8 cellular contexts compared by ENCODE assay signal in genomic region chr10:43140414-43140813, GRCh38. TPM values are rescaled to one million over a fixed set of nuclear protein-coding genes. Genes with fewer than 3 reads are reported as not detected.
A peak's percentile ranks its signal among the peaks of the same experiment; 100 is the strongest.
DNase-seq lines count a peak whose midpoint lies in the region; ATAC-seq, FAIRE-seq and TF ChIP-seq lines count a peak whose summit lies in the region.

No MANE protein-coding gene starts in this region.

- H3K9me3 Mint-ChIP-seq in activated T-cell treated with anti-CD3 and anti-CD28 coated beads, Interleukin-2, amount 50 U/mL, for 72 hours: no peaks in the 10 kb centered on the region

- H3K4me1 ChIP-seq in hepatocyte (ENCODE audit: insufficient read depth) (peaks cover 12% of the 10 kb centered on the region), pancreas (peaks cover 0 to 20% (median 0%) of the 10 kb centered on the region in 3 donors), body of pancreas (peaks cover 17% of the 10 kb centered on the region)

- H3K4me3 ChIP-seq in hepatocyte (no peak overlapping the region), pancreas (no peak overlapping the region), body of pancreas (no peak overlapping the region)

- H3K9me2 ChIP-seq in hepatocyte (replicated peaks; ENCODE audit: insufficient read depth): no peaks in the 10 kb centered on the region

- H4K20me1 ChIP-seq in hepatocyte (ENCODE audit: insufficient read depth, poor library complexity, severe bottlenecking): peaks cover 13% of the 10 kb centered on the region

- intact Hi-C loops in pancreas (cut with DNase I) (no loop called here), body of pancreas (cut with DNase I) (no loop called here)

- peak overlapping the region; percentile 85 to 92 for H3K4me3 Mint-ChIP-seq in activated T-cell treated with anti-CD3 and anti-CD28 coated beads, Interleukin-2, amount 50 U/mL, for 72 hours

- TF ChIP-seq POLR2A in body of pancreas (IDR thresholded peaks at IDR 0.05): peak in 1 of 3 donors; percentile 52

- no peak for FAIRE-seq in pancreas (lab: Jason Lieb, UNC)

- H3K27ac Mint-ChIP-seq in activated T-cell treated with anti-CD3 and anti-CD28 coated beads, Interleukin-2, amount 50 U/mL, for 72 hours: peak overlapping the region; percentile 91

- H3K36me3 ChIP-seq in hepatocyte (replicated peaks; ENCODE audit: insufficient read depth, low read depth) (no peaks in the 10 kb centered on the region), pancreas (no peaks in the 10 kb centered on the region), body of pancreas (replicated peaks in 1 of 2; ENCODE audit: insufficient read depth in 1 of 2, low read depth in 2 of 2) (no peaks in the 10 kb centered on the region)

- peak overlapping the region; percentile 76 for H3K4me2 ChIP-seq in hepatocyte

- peaks cover 16 to 23% of the 10 kb centered on the region in 2 donors for H3K36me3 Mint-ChIP-seq in activated T-cell treated with anti-CD3 and anti-CD28 coated beads, Interleukin-2, amount 50 U/mL, for 72 hours (ENCODE audit: insufficient read depth in 2 of 2)

- no peaks in the 10 kb centered on the region for H3K9me3 ChIP-seq in hepatocyte (ENCODE audit: low read depth)
- H3K9me3 ChIP-seq in pancreas: no peaks in the 10 kb centered on the region
- H3K9me3 ChIP-seq in body of pancreas: no peaks in the 10 kb centered on the region

- H3K27me3 Mint-ChIP-seq in activated T-cell treated with anti-CD3 and anti-CD28 coated beads, Interleukin-2, amount 50 U/mL, for 72 hours (ENCODE audit: low read depth): no peaks in the 10 kb centered on the region

- H3K27me3 ChIP-seq in hepatocyte: no peaks in the 10 kb centered on the region
- no peaks in the 10 kb centered on the region for H3K27me3 ChIP-seq in pancreas
- H3K27me3 ChIP-seq in body of pancreas: no peaks in the 10 kb centered on the region

- 51% methylated on average over 3 of the region's 3 CpGs for WGBS in hepatocyte (ENCODE audit: low lambda C conversion rate, missing lambda C conversion rate)
- 72 to 86% methylated on average over 3 of the region's 3 CpGs for WGBS in pancreas, 2 donors
- WGBS in body of pancreas, 2 donors: 65 to 69% methylated on average over 3 of the region's 3 CpGs

- H3K27ac ChIP-seq in hepatocyte (no peak overlapping the region), pancreas (peak overlapping the region in 1 of 4 donors; percentile 1), body of pancreas (peak overlapping the region in 1 of 4 donors; percentile 45)

- peaks cover 74% of the 10 kb centered on the region for H3K79me2 ChIP-seq in hepatocyte

- peaks cover 83% of the 10 kb centered on the region for H3K4me1 Mint-ChIP-seq in activated T-cell treated with anti-CD3 and anti-CD28 coated beads, Interleukin-2, amount 50 U/mL, for 72 hours (ENCODE audit: low read depth)

- ATAC-seq in activated T-cell treated with anti-CD3 and anti-CD28 coated beads, Interleukin-2, amount 50 U/mL, for 72 hours (replicated peaks in 1 of 2): peak; percentile 65
- ATAC-seq in HG03097 (IDR thresholded peaks at IDR 0.05; ENCODE audit: low FRiP score, unreplicated experiment) (peak; percentile 39), pancreas (no peak), body of pancreas (no peak)

- no peak for DNase-seq in activated T-cell treated with anti-CD3 and anti-CD28 coated beads, Interleukin-2, amount 50 U/mL, for 72 hours
- no peak for DNase-seq in activated T-cell treated with anti-CD3 and anti-CD28 coated beads for 4 hours
- DNase-seq in SKM-1 treated with dmso at 0.1 percent for 144 hours (lab: John Stamatoyannopoulos, UW; ENCODE audit: unreplicated experiment): peak; percentile 79
- no peak for DNase-seq in hepatocyte (ENCODE audit: low spot score)
- no peak for DNase-seq in pancreas
- no peak for DNase-seq in NK-92 (lab: John Stamatoyannopoulos, UW; ENCODE audit: unreplicated experiment)
- DNase-seq in body of pancreas: no peak

- TF ChIP-seq CTCF in hepatocyte (IDR thresholded peaks at IDR 0.05; ENCODE audit: poor library complexity) (no peak), pancreas (IDR thresholded peaks at IDR 0.05) (no peak), body of pancreas (IDR thresholded peaks at IDR 0.05) (no peak)

- H2AFZ ChIP-seq in hepatocyte: no peak overlapping the region

RNA-seq across cellular contexts. Expression of gene CSGALNACT2, which starts 2.2 kb away (rescaled TPM):
- total RNA-seq in activated T-cell treated with anti-CD3 and anti-CD28 coated beads, Interleukin-2, amount 50 U/mL, for 72 hours: 10 to 100 TPM; 51.3 to 55.2 TPM
- total RNA-seq in hepatocyte: 13.9 and 15.2 TPM in 2 replicates
- 7.7 and 8.9 TPM in 2 replicates for polyA plus RNA-seq in hepatocyte
- total RNA-seq in pancreas: 1 to 10 TPM; 3.1 to 8.6 (median 5.1) TPM
- polyA plus RNA-seq in pancreas: 1 to 10 TPM; 2.3 to 5.2 TPM
- total RNA-seq in body of pancreas: 1 to 10 TPM; 6.9 to 9.6 TPM

Comparison
In these comparisons a context has a peak if more than half of its experiments do, and no peak if none do; other contexts are left out.
1. ATAC-seq: peak in activated T-cell treated with anti-CD3 and anti-CD28 coated beads, Interleukin-2, amount 50 U/mL, for 72 hours (2 of 2) and HG03097 (single experiment); none in pancreas (0 of 4) and body of pancreas (single experiment).